ENCODE assay signal across 1 cellular context in genomic region chr22:18068991-18069390, GRCh38.
TF ChIP-seq lines count a peak whose summit lies in the region.

No MANE protein-coding gene starts in this region.

TF ChIP-seq in A549, 52 proteins besides CTCF, POLR2A, EP300 and RAD21 (continued from another document):
- TF ChIP-seq ELK1 (IDR thresholded peaks at IDR 0.05; ENCODE audit: low read depth, low read length) (no peak), REST (IDR thresholded peaks at IDR 0.05) (no peak), CBX8 (IDR thresholded peaks at IDR 0.05) (no peak), ZNF302 (CRISPR knock-in tag; IDR thresholded peaks at IDR 0.05) (no peak), TFCP2L1 (CRISPR knock-in tag; IDR thresholded peaks at IDR 0.05) (no peak), FOXS1 (CRISPR knock-in tag; IDR thresholded peaks at IDR 0.05) (no peak), TP53 (CRISPR knock-in tag; IDR thresholded peaks at IDR 0.05) (no peak), MAX (IDR thresholded peaks at IDR 0.05) (no peak), EHF (CRISPR knock-in tag; IDR thresholded peaks at IDR 0.05) (no peak), CHD2 (IDR thresholded peaks at IDR 0.05; ENCODE audit: low read length, partially characterized antibody) (no peak), E2F6 (IDR thresholded peaks at IDR 0.05; ENCODE audit: borderline replicate concordance, low read depth) (no peak), KDM1A (IDR thresholded peaks at IDR 0.05; ENCODE audit: low read depth) (no peak)
